Comparison of ENCODE assay signal across 8 cellular contexts in genomic region chr1:54487571-54488050, GRCh38.
DNase-seq lines count a peak whose midpoint lies in the region; ATAC-seq and TF ChIP-seq lines count a peak whose summit lies in the region.

No MANE protein-coding gene starts in this region.

- H3K27me3 ChIP-seq in upper lobe of right lung = no peaks in the 10 kb centered on the region

- DNase-seq in DMS79 (lab: John Stamatoyannopoulos, UW) (peak; percentile 40), NCI-H1092 (lab: John Stamatoyannopoulos, UW) (peak; percentile 34), caudate nucleus (lab: John Stamatoyannopoulos, UW) (peak in 29 of 61 donors; percentile 24 to 82 (median 56)), upper lobe of right lung (peak; percentile 69), activated gamma-delta T cell (lab: John Stamatoyannopoulos, UW) (no peak)

- H3K4me3 ChIP-seq in mesodermal cell (ENCODE audit: extremely low read depth, insufficient read depth, low read length, poor library complexity, severe bottlenecking) (peak overlapping the region; percentile 42), upper lobe of right lung (peak overlapping the region; percentile 66)

- intact Hi-C loops in upper lobe of right lung (cut with DNase I) = loop anchor here (5.0 kb wide), 1 partner anchor 80 kb away; the partner anchor contains the start of gene SSBP3

- H3K27ac ChIP-seq in caudate nucleus (ENCODE audit: low read depth, low read length) (peak overlapping the region; percentile 92), mesodermal cell (ENCODE audit: low read depth, low read length, severe bottlenecking) (peak overlapping the region; percentile 94), upper lobe of right lung (peak overlapping the region; percentile 88)

- no peak for TF ChIP-seq CTCF in upper lobe of right lung (IDR thresholded peaks at IDR 0.05)

- peaks cover 17% of the 10 kb centered on the region for H3K4me1 ChIP-seq in mesodermal cell (ENCODE audit: control insufficient read depth, insufficient read depth, low read length, poor library complexity, severe bottlenecking)
- peaks cover 21% of the 10 kb centered on the region for H3K4me1 ChIP-seq in upper lobe of right lung

- H3K36me3 ChIP-seq in mesodermal cell (ENCODE audit: control insufficient read depth, insufficient read depth, low read length) (no peaks in the 10 kb centered on the region), upper lobe of right lung (no peaks in the 10 kb centered on the region)

- no peak for ATAC-seq in upper lobe of right lung
- no peak for ATAC-seq in HG03432 (IDR thresholded peaks at IDR 0.05; ENCODE audit: unreplicated experiment)
- no peak for ATAC-seq in GM21528 (IDR thresholded peaks at IDR 0.05; ENCODE audit: low FRiP score, unreplicated experiment)

- H3K9me3 ChIP-seq in mesodermal cell (ENCODE audit: control insufficient read depth, low read length) (no peaks in the 10 kb centered on the region), upper lobe of right lung (no peaks in the 10 kb centered on the region)

- WGBS in mesodermal cell (ENCODE audit: insufficient coverage in 2 of 2), 2 experiments = 11 to 18% methylated on average over 14 to 16 of the region's 21 CpGs
